ENCODE assay signal across 1 cellular context in the genomic region with DNA sequence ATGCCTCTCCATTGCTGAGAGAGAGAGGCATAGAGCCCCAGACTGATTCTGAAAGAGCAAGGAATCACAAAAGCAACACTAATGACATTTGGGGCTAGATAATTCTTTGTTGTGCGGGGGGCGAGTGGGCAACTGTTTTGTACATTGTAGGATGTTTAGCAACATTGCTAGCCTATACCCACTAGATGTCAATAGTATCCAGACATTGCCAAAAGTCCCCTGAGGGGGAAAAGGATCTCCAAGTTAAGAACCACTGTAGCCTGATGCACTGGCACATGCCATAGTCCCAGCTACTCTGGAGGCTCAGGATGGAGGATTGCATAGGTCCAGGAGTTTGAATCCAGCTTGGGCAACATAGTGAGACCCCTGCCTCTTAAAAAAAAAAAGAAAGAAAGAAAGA.
TF ChIP-seq lines count a peak whose summit lies in the region.

No MANE protein-coding gene starts in this region.

TF ChIP-seq in SK-N-SH, 30 proteins besides CTCF, POLR2A, EP300 and RAD21 (continued from another document):
- TF ChIP-seq, protein P1, sequence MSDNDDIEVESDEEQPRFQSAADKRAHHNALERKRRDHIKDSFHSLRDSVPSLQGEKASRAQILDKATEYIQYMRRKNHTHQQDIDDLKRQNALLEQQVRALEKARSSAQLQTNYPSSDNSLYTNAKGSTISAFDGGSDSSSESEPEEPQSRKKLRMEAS (IDR thresholded peaks at IDR 0.05; ENCODE audit: low read depth): no peak
- TF ChIP-seq GATA2 (CRISPR knock-in tag; IDR thresholded peaks at IDR 0.05): no peak
